Comparison of ENCODE assay signal across 1 cellular context in genomic region chr3:14948609-14949038, GRCh38.
TF ChIP-seq lines count a peak whose summit lies in the region.

No MANE protein-coding gene starts in this region.

TF ChIP-seq in HepG2, 621 proteins besides CTCF, POLR2A, EP300 and RAD21 (continued from another document):
- TF ChIP-seq JUN (CRISPR knock-in tag; IDR thresholded peaks at IDR 0.05) (no peak), ATF6 (CRISPR knock-in tag; conservative IDR thresholded peaks at IDR 0.05) (no peak), ZNF629 (CRISPR knock-in tag; conservative IDR thresholded peaks at IDR 0.05) (peak; percentile 42; the same call in 1 of the 2 replicates), ZEB1 (IDR thresholded peaks at IDR 0.05; ENCODE audit: insufficient replicate concordance, low read depth) (no peak), ARID4A (CRISPR knock-in tag; IDR thresholded peaks at IDR 0.05; ENCODE audit: borderline replicate concordance) (peak; percentile 45; the same call in 1 of the 2 replicates), TFE3 (CRISPR knock-in tag; IDR thresholded peaks at IDR 0.05) (no peak), ZNF674 (CRISPR knock-in tag; IDR thresholded peaks at IDR 0.05; ENCODE audit: low read depth) (no peak), ZBTB7A (CRISPR knock-in tag; IDR thresholded peaks at IDR 0.05) (no peak), FOXK1 (CRISPR knock-in tag; IDR thresholded peaks at IDR 0.05; ENCODE audit: borderline replicate concordance, low read depth) (no peak), GATAD2A (CRISPR knock-in tag; IDR thresholded peaks at IDR 0.05) (no peak), ZNF569 (CRISPR knock-in tag; IDR thresholded peaks at IDR 0.05; ENCODE audit: borderline replicate concordance) (no peak), PBX3 (CRISPR knock-in tag; IDR thresholded peaks at IDR 0.05; ENCODE audit: borderline replicate concordance) (no peak), HDAC2 (CRISPR knock-in tag; IDR thresholded peaks at IDR 0.05) (no peak), E2F5 (CRISPR knock-in tag; conservative IDR thresholded peaks at IDR 0.05) (no peak), SAP130 (CRISPR knock-in tag; IDR thresholded peaks at IDR 0.05; ENCODE audit: low read depth) (peak; percentile 9; the same call in 1 of the 2 replicates), POLR2AphosphoS5 (IDR thresholded peaks at IDR 0.05; ENCODE audit: low read depth, low read length) (peak; percentile 36; the same call in 1 of the 2 replicates), CREB1 (IDR thresholded peaks at IDR 0.05) (no peak), CREB1 (CRISPR knock-in tag; IDR thresholded peaks at IDR 0.05) (no peak), PAF1 (CRISPR knock-in tag; IDR thresholded peaks at IDR 0.05) (no peak), ZNF350 (CRISPR knock-in tag; IDR thresholded peaks at IDR 0.05; ENCODE audit: borderline replicate concordance, low read depth) (no peak), PRDM10 (CRISPR knock-in tag; IDR thresholded peaks at IDR 0.05; ENCODE audit: low read depth) (no peak), ZNF230 (CRISPR knock-in tag; IDR thresholded peaks at IDR 0.05) (no peak), TSC22D2 (CRISPR knock-in tag; IDR thresholded peaks at IDR 0.05; ENCODE audit: borderline replicate concordance) (0 out of 2 replicates have a peak, but pooled peaks have one; percentile 1)
